8 cellular contexts compared by ENCODE assay signal in genomic region chr4:80365928-80366327, GRCh38. TPM values are rescaled to one million over a fixed set of nuclear protein-coding genes. Genes with fewer than 3 reads are reported as not detected.
DNase-seq lines count a peak whose midpoint lies in the region; ATAC-seq, FAIRE-seq and TF ChIP-seq lines count a peak whose summit lies in the region.

No MANE protein-coding gene starts in this region.

- no peak overlapping the region for H3K27ac ChIP-seq in MM.1S (ENCODE audit: low read length)

- TF ChIP-seq CTCF in MM.1S (IDR thresholded peaks at IDR 0.05; ENCODE audit: low read length), result peak; percentile 71

- H3K4me2 ChIP-seq in MM.1S (ENCODE audit: low read depth, low read length), result no peak overlapping the region

- peak; percentile 59 for DNase-seq in ELR (ENCODE audit: low read depth)
- peak; percentile 63 for DNase-seq in MM.1S
- peak; percentile 20 for DNase-seq in SK-N-DZ (ENCODE audit: low spot score)
- DNase-seq in amniotic epithelial cell (ENCODE audit: low read depth), result peak; percentile 67
- DNase-seq in iPS DF 19.7 (ENCODE audit: low read depth, low spot score), result peak; percentile 15
- DNase-seq in stimulated activated CD4-positive, alpha-beta T cell treated with anti-CD3 and anti-CD28 coated beads, Interleukin-15, amount 100 ng/mL, for 48 hours (ENCODE audit: low read depth in 2 of 2), result peak; percentile 9 to 22
- no peak for DNase-seq in GM12892 (ENCODE audit: insufficient read length)

- H3K27me3 ChIP-seq in MM.1S (replicated peaks; ENCODE audit: insufficient read depth, low read length), result no peaks in the 10 kb centered on the region

- H3F3A ChIP-seq in MM.1S (ENCODE audit: insufficient read depth, low read length), result no peaks in the 10 kb centered on the region

- no peak for TF ChIP-seq POLR2A in GM12892 (IDR thresholded peaks at IDR 0.05; ENCODE audit: low read depth, low read length)

- peak; percentile 83 for ATAC-seq in GM21825 (IDR thresholded peaks at IDR 0.05; ENCODE audit: unreplicated experiment)

- no peak for FAIRE-seq in GM12892 (lab: Jason Lieb, UNC)

- H3K9me2 ChIP-seq in MM.1S (replicated peaks; ENCODE audit: insufficient read depth, low read length), result no peaks in the 10 kb centered on the region

- no peaks in the 10 kb centered on the region for H3K79me2 ChIP-seq in MM.1S (ENCODE audit: low read length)

- H2AFZ ChIP-seq in MM.1S (ENCODE audit: low read length), result no peak overlapping the region

- no peaks in the 10 kb centered on the region for H3K9me3 ChIP-seq in MM.1S (replicated peaks; ENCODE audit: insufficient read depth, low read length)

- no peaks in the 10 kb centered on the region for H3K4me1 ChIP-seq in MM.1S (ENCODE audit: low read length)

- H3K9ac ChIP-seq in MM.1S (ENCODE audit: low read length), result no peak overlapping the region

- H3K36me3 ChIP-seq in MM.1S (replicated peaks; ENCODE audit: insufficient read depth, low read length), result no peaks in the 10 kb centered on the region

- H4K20me1 ChIP-seq in MM.1S (ENCODE audit: insufficient read depth, low read length), result no peaks in the 10 kb centered on the region

- H3K4me3 ChIP-seq in MM.1S (ENCODE audit: low read length), result no peak overlapping the region

RNA-seq across cellular contexts. Expression of gene CFAP299, which starts 30.4 kb away (rescaled TPM):
- not detected in 2 replicates for polyA plus RNA-seq in SK-N-DZ (2014; cell fraction: cytosol; rRNA removed)
- 0.73 TPM in 1 of 2 replicates, not detected in the other for polyA plus RNA-seq in SK-N-DZ (2014; cell fraction: nucleus; rRNA removed)
- not detected for polyA plus RNA-seq in GM12892 (2012; ENCODE audit: missing spikeins)
